Comparison of ENCODE assay signal across 20 cellular contexts in the genomic region with DNA sequence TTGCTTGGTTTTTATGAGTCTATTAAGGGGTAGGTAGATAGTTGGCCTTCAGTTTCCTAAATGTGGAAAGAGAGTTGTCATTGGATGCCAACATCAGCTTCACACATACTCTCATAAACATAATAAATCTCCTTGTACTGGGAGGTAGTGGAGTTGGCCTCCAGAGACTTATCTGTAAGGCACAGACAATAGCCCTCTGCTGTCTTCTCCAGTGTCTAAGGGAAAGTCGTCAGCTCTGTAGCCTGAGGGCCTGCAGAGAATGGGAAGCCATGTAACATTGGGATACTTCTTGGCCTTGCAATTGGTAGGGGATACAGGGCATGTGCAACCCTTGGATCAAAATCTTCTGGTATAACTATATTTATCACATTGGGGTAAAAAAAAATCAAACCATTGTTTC.
"Had no signal": no experiment of that assay in that cellular context is flagged by ENCODE, and none has a peak within 500 bp of the region (broad histone marks: within the 10 kb centered on the region; RNA-seq: fewer than 3 reads in every experiment).

No MANE protein-coding gene starts in this region.

- ATAC-seq: activated CD4-positive, alpha-beta T cell treated with anti-CD3 and anti-CD28 coated beads for 36 hours; activated T-cell treated with anti-CD3 and anti-CD28 coated beads, Interleukin-2, amount 50 U/mL, for 72 hours; T-cell had no signal

- H3K27ac ChIP-seq: brain microvascular endothelial cell, SK-N-MC, WERI-Rb-1 had no signal

- DNase-seq: activated CD4-positive, alpha-beta memory T cell treated with anti-CD3 and anti-CD28 coated beads, Interleukin-2, amount 10 ng/mL, durations not matched to agents 7 days and 5 days; activated CD4-positive, alpha-beta T cell treated with anti-CD3 and anti-CD28 coated beads for 36 hours; activated CD4-positive, alpha-beta T cell treated with anti-CD3 and anti-CD28 coated beads, Interleukin-2, amount 50 U/mL, for 1 hour; activated CD8-positive, alpha-beta memory T cell treated with anti-CD3 and anti-CD28 coated beads, Interleukin-2, amount 50 U/mL, for 4 hours; activated gamma-delta T cell treated with Interleukin-2 at 50 U/mL for 16 hours; activated naive CD4-positive, alpha-beta T cell treated with anti-CD3 and anti-CD28 coated beads, Interleukin-2, amount 10 ng/mL, durations not matched to agents 7 days and 5 days; activated naive CD8-positive, alpha-beta T cell treated with anti-CD3 and anti-CD28 coated beads for 36 hours; activated T-cell treated with anti-CD3 and anti-CD28 coated beads, Interleukin-2, amount 50 U/mL, for 72 hours; brain microvascular endothelial cell; cerebellar nuclear complex; KG1; NCI-H146; NCI-H2029; NCI-H2107; NCI-H82; SIG-M5; T-cell; T-helper 2 cell; WERI-Rb-1 had no signal
